Comparison of ENCODE assay signal across 9 cellular contexts in the genomic region with DNA sequence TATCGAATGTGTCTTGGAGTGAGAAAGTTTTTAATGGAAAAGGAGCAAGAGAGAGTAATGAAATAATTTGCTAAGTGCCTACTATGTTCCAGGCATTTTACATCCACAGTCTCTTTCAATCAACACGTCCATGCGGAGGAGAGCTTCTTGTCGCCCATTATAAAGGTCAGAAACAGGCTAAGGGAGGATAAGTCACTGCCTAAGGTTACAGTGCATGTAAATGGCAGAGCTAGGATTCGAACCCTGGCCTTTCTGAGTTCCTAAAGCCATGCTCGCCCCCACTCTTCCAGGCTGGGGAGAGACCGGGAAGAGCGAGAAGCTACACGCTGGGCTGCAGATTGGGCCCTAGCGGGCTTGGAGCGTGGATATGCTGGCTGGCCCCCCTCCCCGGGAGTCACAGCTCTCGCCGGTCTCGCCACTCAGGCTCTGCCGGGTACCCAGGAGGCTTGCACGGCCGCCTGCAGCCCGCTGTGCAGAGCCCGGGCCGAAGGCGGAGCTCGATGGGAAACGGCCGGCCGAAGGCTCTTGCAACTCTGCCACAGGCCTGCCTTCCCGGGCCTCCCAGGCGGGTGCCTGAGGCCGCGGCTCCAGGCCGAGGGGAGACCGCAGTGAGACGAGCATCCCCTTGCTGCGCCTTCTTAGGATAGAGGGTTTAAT. TPM values are rescaled to one million over a fixed set of nuclear protein-coding genes. Genes with fewer than 3 reads are reported as not detected.
DNase-seq lines count a peak whose midpoint lies in the region; ATAC-seq and TF ChIP-seq lines count a peak whose summit lies in the region.
"Had no signal": no experiment of that assay in that cellular context is flagged by ENCODE, and none has a peak within 500 bp of the region (broad histone marks: within the 10 kb centered on the region; RNA-seq: fewer than 3 reads in every experiment).

No MANE protein-coding gene starts in this region.

- POLR2A ChIA-PET in activated CD8-positive, alpha-beta T cell treated with anti-CD3 and anti-CD28 coated beads for 36 hours (lab: Charles Lee): interaction anchor here (1.5 kb wide), 1 partner anchor 10 kb away, joined by 5 read pairs; no protein-coding TSS in a partner anchor

- no peak for ATAC-seq in natural killer cell
- ATAC-seq in natural killer cell treated with Interleukin-12 subunit alpha and Interleukin-12 subunit beta and Interleukin-15 and Interleukin-18, amount 100 ng/mL, for 72 hours: no peak
- peak; percentile 22 for ATAC-seq in activated CD8-positive, alpha-beta T cell treated with anti-CD3 and anti-CD28 coated beads for 36 hours
- no peak for ATAC-seq in HG02981 (IDR thresholded peaks at IDR 0.05; ENCODE audit: unreplicated experiment)

- CTCF ChIA-PET in activated CD8-positive, alpha-beta T cell treated with anti-CD3 and anti-CD28 coated beads for 36 hours (lab: Charles Lee): interaction anchor here (0.5 to 1.8 kb wide), 3 partner anchors 14 to 234 kb away, joined by 3 to 4 read pairs (median 3); no protein-coding TSS in a partner anchor

- peaks cover 63 to 70% of the 10 kb centered on the region in 2 donors for H3K27me3 Mint-ChIP-seq in natural killer cell (ENCODE audit: low read depth in 2 of 2)
- peaks cover 49 to 51% of the 10 kb centered on the region in 2 donors for H3K27me3 Mint-ChIP-seq in natural killer cell treated with Interleukin-12 subunit alpha and Interleukin-12 subunit beta and Interleukin-15 and Interleukin-18, amount 100 ng/mL, for 72 hours
- peaks cover 75% of the 10 kb centered on the region for H3K27me3 Mint-ChIP-seq in activated CD8-positive, alpha-beta T cell treated with anti-CD3 and anti-CD28 coated beads for 36 hours

- DNase-seq in natural killer cell (no peak), left kidney (ENCODE audit: low read depth, low spot score) (peak; percentile 67), AG08396 (ENCODE audit: low spot score) (no peak), cerebellum (ENCODE audit: low spot score) (no peak), Kasumi-1 (lab: John Stamatoyannopoulos, UW) (no peak)
- no peak for DNase-seq in natural killer cell treated with Interleukin-12 subunit alpha and Interleukin-12 subunit beta and Interleukin-15 and Interleukin-18, amount 100 ng/mL, for 72 hours (ENCODE audit: low spot score)
- DNase-seq in activated CD8-positive, alpha-beta T cell treated with anti-CD3 and anti-CD28 coated beads for 36 hours: no peak

- no peak for TF ChIP-seq CTCF in natural killer cell (IDR thresholded peaks at IDR 0.05)
- no peak for TF ChIP-seq CTCF in activated CD8-positive, alpha-beta T cell treated with anti-CD3 and anti-CD28 coated beads for 36 hours (IDR thresholded peaks at IDR 0.05)

- H3K36me3 Mint-ChIP-seq in natural killer cell: no peaks in the 10 kb centered on the region
- no peaks in the 10 kb centered on the region for H3K36me3 Mint-ChIP-seq in natural killer cell treated with Interleukin-12 subunit alpha and Interleukin-12 subunit beta and Interleukin-15 and Interleukin-18, amount 100 ng/mL, for 72 hours
- H3K36me3 Mint-ChIP-seq in activated CD8-positive, alpha-beta T cell treated with anti-CD3 and anti-CD28 coated beads for 36 hours (ENCODE audit: low read depth): peaks cover 2% of the 10 kb centered on the region

- no peak overlapping the region for H3K27ac Mint-ChIP-seq in natural killer cell
- peak overlapping the region in 1 of 2 donors; percentile 67 for H3K27ac Mint-ChIP-seq in natural killer cell treated with Interleukin-12 subunit alpha and Interleukin-12 subunit beta and Interleukin-15 and Interleukin-18, amount 100 ng/mL, for 72 hours
- no peak overlapping the region for H3K27ac Mint-ChIP-seq in activated CD8-positive, alpha-beta T cell treated with anti-CD3 and anti-CD28 coated beads for 36 hours

- H3K9me3 Mint-ChIP-seq in natural killer cell: no peaks in the 10 kb centered on the region
- H3K9me3 Mint-ChIP-seq in natural killer cell treated with Interleukin-12 subunit alpha and Interleukin-12 subunit beta and Interleukin-15 and Interleukin-18, amount 100 ng/mL, for 72 hours: no peaks in the 10 kb centered on the region
- H3K9me3 Mint-ChIP-seq in activated CD8-positive, alpha-beta T cell treated with anti-CD3 and anti-CD28 coated beads for 36 hours: no peaks in the 10 kb centered on the region

- H3K4me1 Mint-ChIP-seq in natural killer cell: peaks cover 0 to 15% of the 10 kb centered on the region in 2 donors
- peaks cover 8 to 19% of the 10 kb centered on the region in 2 donors for H3K4me1 Mint-ChIP-seq in natural killer cell treated with Interleukin-12 subunit alpha and Interleukin-12 subunit beta and Interleukin-15 and Interleukin-18, amount 100 ng/mL, for 72 hours (ENCODE audit: low read depth in 2 of 2)
- H3K4me1 Mint-ChIP-seq in activated CD8-positive, alpha-beta T cell treated with anti-CD3 and anti-CD28 coated beads for 36 hours (ENCODE audit: low read depth): peaks cover 34% of the 10 kb centered on the region

- intact Hi-C loops in natural killer cell (cut with micrococcal nuclease): no loop called here
- intact Hi-C loops in activated CD8-positive, alpha-beta T cell treated with anti-CD3 and anti-CD28 coated beads for 36 hours (cut with micrococcal nuclease): no loop called here

- H3K4me3 Mint-ChIP-seq in natural killer cell: peak overlapping the region; percentile 57
- no peak overlapping the region for H3K4me3 Mint-ChIP-seq in natural killer cell treated with Interleukin-12 subunit alpha and Interleukin-12 subunit beta and Interleukin-15 and Interleukin-18, amount 100 ng/mL, for 72 hours
- H3K4me3 Mint-ChIP-seq in activated CD8-positive, alpha-beta T cell treated with anti-CD3 and anti-CD28 coated beads for 36 hours: no peak overlapping the region

RNA-seq across cellular contexts. Expression of gene LHX2, which starts 0.8 kb away (rescaled TPM):
- total RNA-seq in natural killer cell (not detected), cerebellum (0.64 TPM)
- total RNA-seq in natural killer cell treated with Interleukin-12 subunit alpha and Interleukin-12 subunit beta and Interleukin-15 and Interleukin-18, amount 100 ng/mL, for 72 hours: not detected
- not detected for total RNA-seq in activated CD8-positive, alpha-beta T cell treated with anti-CD3 and anti-CD28 coated beads for 36 hours
- total RNA-seq: subcutaneous adipose tissue had no signal
